In genomic region chr15:72474912-72475601, GRCh38 we compare ENCODE assay signal across 8 cellular contexts. TPM values are rescaled to one million over a fixed set of nuclear protein-coding genes. Genes with fewer than 3 reads are reported as not detected.
DNase-seq lines count a peak whose midpoint lies in the region; ATAC-seq and TF ChIP-seq lines count a peak whose summit lies in the region.

No MANE protein-coding gene starts in this region.

- TF ChIP-seq CTCF in AG10803 (conservative IDR thresholded peaks at IDR 0.05; ENCODE audit: low read length), result 0 out of 2 replicates have a peak, but pooled peaks have one; percentile 2

- H3K27ac Mint-ChIP-seq in activated CD8-positive, alpha-beta T cell treated with anti-CD3 and anti-CD28 coated beads, Interleukin-2, amount 10 ng/mL, durations not matched to agents 7 days and 5 days, result peak overlapping the region; percentile 98
- H3K27ac Mint-ChIP-seq in memory B cell, result peak overlapping the region; percentile 100

- ATAC-seq in HG03432 (IDR thresholded peaks at IDR 0.05; ENCODE audit: unreplicated experiment) (peak; percentile 42), memory B cell (ENCODE audit: low read depth) (peak; percentile 55)
- peak; percentile 72 for ATAC-seq in activated CD8-positive, alpha-beta T cell treated with anti-CD3 and anti-CD28 coated beads, Interleukin-2, amount 10 ng/mL, durations not matched to agents 7 days and 5 days

- peaks cover 39% of the 10 kb centered on the region for H3K4me1 Mint-ChIP-seq in activated CD8-positive, alpha-beta T cell treated with anti-CD3 and anti-CD28 coated beads, Interleukin-2, amount 10 ng/mL, durations not matched to agents 7 days and 5 days (ENCODE audit: low read depth)
- peaks cover 31% of the 10 kb centered on the region for H3K4me1 Mint-ChIP-seq in memory B cell

- TF ChIP-seq POLR2A in GM19193 (IDR thresholded peaks at IDR 0.05; ENCODE audit: extremely low read depth, insufficient read depth, insufficient read length), result peak; percentile 61

- no peaks in the 10 kb centered on the region for H3K27me3 Mint-ChIP-seq in activated CD8-positive, alpha-beta T cell treated with anti-CD3 and anti-CD28 coated beads, Interleukin-2, amount 10 ng/mL, durations not matched to agents 7 days and 5 days (ENCODE audit: low read depth)
- H3K27me3 Mint-ChIP-seq in memory B cell, result no peaks in the 10 kb centered on the region

- H3K9me3 Mint-ChIP-seq in activated CD8-positive, alpha-beta T cell treated with anti-CD3 and anti-CD28 coated beads, Interleukin-2, amount 10 ng/mL, durations not matched to agents 7 days and 5 days (ENCODE audit: insufficient read depth), result no peaks in the 10 kb centered on the region
- H3K9me3 Mint-ChIP-seq in memory B cell, result no peaks in the 10 kb centered on the region

- CTCF ChIA-PET in activated CD8-positive, alpha-beta T cell treated with anti-CD3 and anti-CD28 coated beads, Interleukin-2, amount 10 ng/mL, durations not matched to agents 7 days and 5 days (lab: Charles Lee), result interaction anchor here (0.8 to 2.1 kb wide), 5 partner anchors 11 to 249 kb away, joined by 3 to 5 read pairs (median 4); no protein-coding TSS in a partner anchor

- DNase-seq in AG10803 (ENCODE audit: low read depth) (peak; percentile 84), NCI-H82 (lab: John Stamatoyannopoulos, UW) (peak; percentile 83), memory B cell (ENCODE audit: low spot score in 2 of 2) (peak; percentile 80 to 85)
- peak; percentile 89 for DNase-seq in activated CD8-positive, alpha-beta T cell treated with anti-CD3 and anti-CD28 coated beads, Interleukin-2, amount 10 ng/mL, durations not matched to agents 7 days and 5 days
- DNase-seq in effector CD8-positive, alpha-beta T cell (lab: John Stamatoyannopoulos, UW), result peak; percentile 62
- DNase-seq in stimulated activated CD8-positive, alpha-beta memory T cell treated with anti-CD3 and anti-CD28 coated beads, Interleukin-12 subunit alpha, Interleukin-12 subunit beta, amount 100 ng/mL, for 24 hours (ENCODE audit: extremely low read depth), result peak; percentile 58

- peak overlapping the region; percentile 94 for H3K4me3 Mint-ChIP-seq in activated CD8-positive, alpha-beta T cell treated with anti-CD3 and anti-CD28 coated beads, Interleukin-2, amount 10 ng/mL, durations not matched to agents 7 days and 5 days
- H3K4me3 Mint-ChIP-seq in memory B cell, result peak overlapping the region; percentile 95

- H3K36me3 Mint-ChIP-seq in activated CD8-positive, alpha-beta T cell treated with anti-CD3 and anti-CD28 coated beads, Interleukin-2, amount 10 ng/mL, durations not matched to agents 7 days and 5 days (ENCODE audit: low read depth), result peaks cover 39% of the 10 kb centered on the region
- H3K36me3 Mint-ChIP-seq in memory B cell, result peaks cover 8% of the 10 kb centered on the region

- peak overlapping the region; percentile 90 for H3K4me3 ChIP-seq in AG10803 (ENCODE audit: low read length)

- POLR2A ChIA-PET in activated CD8-positive, alpha-beta T cell treated with anti-CD3 and anti-CD28 coated beads, Interleukin-2, amount 10 ng/mL, durations not matched to agents 7 days and 5 days (lab: Charles Lee), result interaction anchor here (0.5 to 4.0 kb wide), 10 partner anchors 13 to 1486 kb away, joined by 3 to 37 read pairs (median 3); partner anchors contain the start of gene HEXA

RNA-seq across cellular contexts. Expression of gene ARIH1, which starts 0.9 kb away (rescaled TPM):
- total RNA-seq in activated CD8-positive, alpha-beta T cell treated with anti-CD3 and anti-CD28 coated beads, Interleukin-2, amount 10 ng/mL, durations not matched to agents 7 days and 5 days, result 100 to 1,000 TPM; 110 to 119 TPM

Comparison
In these comparisons a context has a peak if more than half of its experiments do, and no peak if none do; other contexts are left out.
1. Peak in every context shown above with its lines: DNase-seq, ATAC-seq and H3K4me3 ChIP-seq.